In the genomic region with DNA sequence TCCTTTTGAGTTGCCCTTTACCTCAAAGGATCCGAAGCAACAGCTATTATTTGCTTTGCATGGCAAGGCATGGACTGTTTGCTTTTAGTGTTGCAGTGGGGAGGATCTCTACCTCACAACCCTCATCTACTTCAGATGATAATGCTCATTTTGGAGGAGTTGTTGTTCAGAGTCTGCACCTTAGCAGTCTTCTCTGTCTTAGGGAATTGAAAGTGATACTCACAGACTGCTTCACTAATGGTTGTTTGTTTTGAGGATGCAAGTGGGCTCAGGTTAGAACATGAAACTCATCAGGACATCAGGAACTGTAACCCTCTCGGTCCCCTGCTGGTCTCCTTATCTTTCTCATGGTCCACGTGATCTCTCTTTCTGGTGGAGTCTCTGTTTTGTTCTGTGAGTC, we compare ENCODE assay signal across 21 cellular contexts.
DNase-seq lines count a peak whose midpoint lies in the region; FAIRE-seq and TF ChIP-seq lines count a peak whose summit lies in the region.
"Had no signal": no experiment of that assay in that cellular context is flagged by ENCODE, and none has a peak within 500 bp of the region (broad histone marks: within the 10 kb centered on the region; RNA-seq: fewer than 3 reads in every experiment).

No MANE protein-coding gene starts in this region.

- H3K27me3 Mint-ChIP-seq in activated CD4-positive, alpha-beta T cell treated with anti-CD3 and anti-CD28 coated beads, Interleukin-2, amount 10 ng/mL, durations not matched to agents 24 days and 14 days: peaks cover 8% of the 10 kb centered on the region

- no peak overlapping the region for H3K27ac Mint-ChIP-seq in activated CD4-positive, alpha-beta T cell treated with anti-CD3 and anti-CD28 coated beads, Interleukin-2, amount 10 ng/mL, durations not matched to agents 24 days and 14 days
- H3K27ac Mint-ChIP-seq: B cell; CD4-positive, CD25-positive, alpha-beta regulatory T cell; CD8-positive, alpha-beta T cell had no signal

- TF ChIP-seq CTCF in bronchial epithelial cell (IDR thresholded peaks at IDR 0.05; ENCODE audit: insufficient read depth, low read length, severe bottlenecking): no peak

- FAIRE-seq in HTR-8/SVneo (lab: Jason Lieb, UNC) (peak; percentile 49), bronchial epithelial cell (lab: Jason Lieb, UNC) (peak; percentile 89)
- FAIRE-seq: A204.1, D721Med, GM12891, H1 had no signal

- no peaks in the 10 kb centered on the region for H3K36me3 ChIP-seq in bronchial epithelial cell (ENCODE audit: control insufficient read depth, insufficient read depth, low read length)
- H3K36me3 ChIP-seq: BLaER1 had no signal

- intact Hi-C loops in activated CD4-positive, alpha-beta T cell treated with anti-CD3 and anti-CD28 coated beads, Interleukin-2, amount 10 ng/mL, durations not matched to agents 24 days and 14 days (cut with micrococcal nuclease): no loop called here

- no peaks in the 10 kb centered on the region for H3K4me1 Mint-ChIP-seq in activated CD4-positive, alpha-beta T cell treated with anti-CD3 and anti-CD28 coated beads, Interleukin-2, amount 10 ng/mL, durations not matched to agents 24 days and 14 days
- H3K4me1 Mint-ChIP-seq: B cell had no signal

- peak; percentile 36 for DNase-seq in activated CD4-positive, alpha-beta T cell treated with anti-CD3 and anti-CD28 coated beads, Interleukin-2, amount 10 ng/mL, durations not matched to agents 24 days and 14 days
- no peak for DNase-seq in activated CD4-positive, alpha-beta T cell treated with anti-CD3 and anti-CD28 coated beads, Interleukin-2, amount 50 U/mL, for 4 hours
- DNase-seq in HTR-8/SVneo (ENCODE audit: insufficient read length, low spot score) (no peak), bronchial epithelial cell (ENCODE audit: low read depth) (no peak), D341Med (ENCODE audit: low spot score) (no peak), A172 (ENCODE audit: low spot score) (no peak)
- DNase-seq: Caco-2; CD4-positive, CD25-positive, alpha-beta regulatory T cell; CD8-positive, alpha-beta T cell; DMS 273 treated with DMSO at 0.1 percent for 48 hours; DMS79; EL; GDM1; H7; HCEC 1CT had no signal

- peaks cover 3% of the 10 kb centered on the region for H3K27me3 ChIP-seq in bronchial epithelial cell (ENCODE audit: control insufficient read depth, insufficient read depth, low read length)
- H3K27me3 ChIP-seq: BLaER1 had no signal

- H3K9me3 Mint-ChIP-seq in activated CD4-positive, alpha-beta T cell treated with anti-CD3 and anti-CD28 coated beads, Interleukin-2, amount 10 ng/mL, durations not matched to agents 24 days and 14 days: peaks cover under 1% of the 10 kb centered on the region

- no peak overlapping the region for H3K4me3 ChIP-seq in bronchial epithelial cell (ENCODE audit: low read depth, low read length)
- H3K4me3 ChIP-seq: BLaER1 had no signal

- H3K36me3 Mint-ChIP-seq in activated CD4-positive, alpha-beta T cell treated with anti-CD3 and anti-CD28 coated beads, Interleukin-2, amount 10 ng/mL, durations not matched to agents 24 days and 14 days (ENCODE audit: low read depth): no peaks in the 10 kb centered on the region
- H3K36me3 Mint-ChIP-seq: CD8-positive, alpha-beta T cell had no signal

- no peak overlapping the region for H3K4me3 Mint-ChIP-seq in activated CD4-positive, alpha-beta T cell treated with anti-CD3 and anti-CD28 coated beads, Interleukin-2, amount 10 ng/mL, durations not matched to agents 24 days and 14 days
- H3K4me3 Mint-ChIP-seq: B cell; CD4-positive, CD25-positive, alpha-beta regulatory T cell; CD8-positive, alpha-beta T cell had no signal
